1 cellular context compared by ENCODE assay signal in the genomic region with DNA sequence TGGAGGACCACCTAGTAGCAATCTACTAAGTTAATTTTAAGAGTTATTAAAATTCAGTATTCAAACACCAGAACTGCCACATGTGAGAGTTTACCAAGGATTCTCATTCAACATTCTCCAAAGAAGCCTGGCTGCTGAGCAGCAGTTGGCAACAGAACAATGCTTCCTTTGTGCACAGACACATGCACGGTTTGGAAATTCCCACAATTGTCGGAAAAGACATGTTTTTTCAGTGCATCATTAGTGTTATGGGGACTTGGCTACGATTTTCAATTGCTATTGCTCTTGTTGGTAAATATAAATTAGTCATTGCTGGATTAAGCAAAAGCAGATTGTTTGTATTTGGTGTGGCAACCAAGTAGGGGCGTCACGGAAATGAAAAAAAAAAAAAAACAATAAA.
TF ChIP-seq lines count a peak whose summit lies in the region.

No MANE protein-coding gene starts in this region.

TF ChIP-seq in IMR-90, 13 proteins besides CTCF, POLR2A, EP300 and RAD21:
- no peak for TF ChIP-seq CHD1 (IDR thresholded peaks at IDR 0.05; ENCODE audit: low read depth, low read length)
- no peak for TF ChIP-seq MXI1 (IDR thresholded peaks at IDR 0.05; ENCODE audit: borderline replicate concordance, low read depth, low read length)
- no peak for TF ChIP-seq CEBPB (IDR thresholded peaks at IDR 0.05; ENCODE audit: low read depth, low read length)
- TF ChIP-seq, protein P1, sequence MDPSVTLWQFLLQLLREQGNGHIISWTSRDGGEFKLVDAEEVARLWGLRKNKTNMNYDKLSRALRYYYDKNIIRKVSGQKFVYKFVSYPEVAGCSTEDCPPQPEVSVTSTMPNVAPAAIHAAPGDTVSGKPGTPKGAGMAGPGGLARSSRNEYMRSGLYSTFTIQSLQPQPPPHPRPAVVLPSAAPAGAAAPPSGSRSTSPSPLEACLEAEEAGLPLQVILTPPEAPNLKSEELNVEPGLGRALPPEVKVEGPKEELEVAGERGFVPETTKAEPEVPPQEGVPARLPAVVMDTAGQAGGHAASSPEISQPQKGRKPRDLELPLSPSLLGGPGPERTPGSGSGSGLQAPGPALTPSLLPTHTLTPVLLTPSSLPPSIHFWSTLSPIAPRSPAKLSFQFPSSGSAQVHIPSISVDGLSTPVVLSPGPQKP (IDR thresholded peaks at IDR 0.05; ENCODE audit: borderline replicate concordance, low read depth, low read length): no peak
- no peak for TF ChIP-seq FOS (IDR thresholded peaks at IDR 0.05; ENCODE audit: low read depth, low read length)
- TF ChIP-seq NFE2L2 (IDR thresholded peaks at IDR 0.05; ENCODE audit: low read depth, low read length): no peak
- no peak for TF ChIP-seq RFX5 (IDR thresholded peaks at IDR 0.05; ENCODE audit: low read depth, low read length)
